ENCODE assay signal across 9 cellular contexts in genomic region chr20:25148181-25148981, GRCh38. TPM values are rescaled to one million over a fixed set of nuclear protein-coding genes. Genes with fewer than 3 reads are reported as not detected.
DNase-seq lines count a peak whose midpoint lies in the region; ATAC-seq lines count a peak whose summit lies in the region.
"Had no signal": no experiment of that assay in that cellular context is flagged by ENCODE, and none has a peak within 500 bp of the region (broad histone marks: within the 10 kb centered on the region; RNA-seq: fewer than 3 reads in every experiment).

No MANE protein-coding gene starts in this region.

- DNase-seq in DMS79 treated with DMSO at 0.1 percent for 48 hours (lab: John Stamatoyannopoulos, UW), result peak; percentile 24
- peak; percentile 27 to 32 for DNase-seq in activated CD4-positive, alpha-beta T cell treated with anti-CD3 and anti-CD28 coated beads, Interleukin-2, amount 50 U/mL, for 24 hours (ENCODE audit: low read depth in 1 of 2, low spot score in 1 of 2)
- DNase-seq in dermis microvascular lymphatic vessel endothelial cell (ENCODE audit: low read depth in 2 of 2), result peak; percentile 4 to 35
- DNase-seq in stimulated activated CD8-positive, alpha-beta memory T cell treated with anti-CD3 and anti-CD28 coated beads, Interleukin-4, amount 100 ng/mL, for 24 hours (ENCODE audit: low read depth), result peak; percentile 44

- H3K9me3 ChIP-seq in mononuclear cell (ENCODE audit: low read depth, low read length), result no peaks in the 10 kb centered on the region

- ATAC-seq in HG03280 (IDR thresholded peaks at IDR 0.05; ENCODE audit: unreplicated experiment) (no peak), GM21526 (IDR thresholded peaks at IDR 0.05; ENCODE audit: low FRiP score, unreplicated experiment) (no peak), GM21390 (IDR thresholded peaks at IDR 0.05; ENCODE audit: unreplicated experiment) (no peak)
- ATAC-seq: HCT116 had no signal

- peak overlapping the region; percentile 12 for H3K4me3 ChIP-seq in mononuclear cell (ENCODE audit: low read length)

- peaks cover 13% of the 10 kb centered on the region for H3K27me3 ChIP-seq in mononuclear cell (ENCODE audit: insufficient read depth, low read length)

- H3K4me1 ChIP-seq in mononuclear cell (ENCODE audit: insufficient read depth, low read length), result peaks cover 8% of the 10 kb centered on the region

RNA-seq across cellular contexts. Expression of gene ENTPD6, which starts 47.1 kb away (rescaled TPM):
- total RNA-seq in dermis microvascular lymphatic vessel endothelial cell (31.3 and 43.0 TPM in 2 replicates), mononuclear cell (30.6 TPM)
